In the genomic region with DNA sequence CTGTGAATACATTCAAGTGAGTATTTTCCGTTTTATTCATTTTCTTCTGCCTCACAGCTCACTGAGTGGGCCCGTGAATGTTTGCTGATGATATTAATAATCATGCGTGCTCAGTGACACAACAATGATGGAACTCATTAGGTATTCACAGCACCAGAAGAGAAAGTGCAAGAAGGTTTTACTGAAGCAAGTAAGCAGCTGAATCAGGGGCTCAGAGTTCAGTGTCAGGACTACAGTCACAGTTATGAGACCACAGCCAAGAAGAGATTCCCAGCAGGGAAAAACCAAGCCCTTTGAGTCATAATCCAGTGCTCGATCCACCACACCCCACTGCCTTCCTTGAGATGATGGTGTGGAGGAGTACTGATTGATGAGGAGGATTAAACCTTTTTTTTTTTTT, we compare ENCODE assay signal across 12 cellular contexts.
A peak's percentile ranks its signal among the peaks of the same experiment; 100 is the strongest.
DNase-seq lines count a peak whose midpoint lies in the region; TF ChIP-seq lines count a peak whose summit lies in the region.
"Had no signal": no experiment of that assay in that cellular context is flagged by ENCODE, and none has a peak within 500 bp of the region (broad histone marks: within the 10 kb centered on the region; RNA-seq: fewer than 3 reads in every experiment).

No MANE protein-coding gene starts in this region.

- H2BK12ac ChIP-seq in H9 (ENCODE audit: insufficient read length, low read depth, low read length) = no peak overlapping the region

- H3K27ac Mint-ChIP-seq in H9 = no peak overlapping the region
- H3K27ac Mint-ChIP-seq: activated CD8-positive, alpha-beta T cell treated with anti-CD3 and anti-CD28 coated beads for 36 hours; stimulated activated naive CD8-positive, alpha-beta T cell treated with anti-CD3 and anti-CD28 coated beads, Interleukin-15, Interleukin-2, amounts not matched to agents 100 ng/mL and 50 ng/mL, for 24 hours had no signal

- no peak overlapping the region for H3K4ac ChIP-seq in H9 (ENCODE audit: low read depth, low read length)

- H2BK5ac ChIP-seq in H9 (ENCODE audit: insufficient read length, low read length) = no peak overlapping the region

- TF ChIP-seq CTCF in fibroblast of pulmonary artery (IDR thresholded peaks at IDR 0.05; ENCODE audit: low read length, missing control alignments) (no peak), retinal pigment epithelial cell (conservative IDR thresholded peaks at IDR 0.05; ENCODE audit: low read depth, low read length) (no peak), H9 (conservative IDR thresholded peaks at IDR 0.05) (no peak)

- no peak overlapping the region for H2BK120ac ChIP-seq in H9 (ENCODE audit: low read depth, low read length, poor library complexity, severe bottlenecking)

- H3K79me1 ChIP-seq in H9 (ENCODE audit: insufficient read depth, low read depth, low read length, poor library complexity, severe bottlenecking) = no peaks in the 10 kb centered on the region

- H4K91ac ChIP-seq in H9 (ENCODE audit: insufficient read length, low read depth, low read length) = no peak overlapping the region

- no peak overlapping the region for H3K14ac ChIP-seq in H9 (ENCODE audit: insufficient read depth, low read length)

- H3K4me3 Mint-ChIP-seq in H9 = no peak overlapping the region
- H3K4me3 Mint-ChIP-seq: activated CD8-positive, alpha-beta T cell treated with anti-CD3 and anti-CD28 coated beads for 36 hours; stimulated activated naive CD8-positive, alpha-beta T cell treated with anti-CD3 and anti-CD28 coated beads, Interleukin-15, Interleukin-2, amounts not matched to agents 100 ng/mL and 50 ng/mL, for 24 hours had no signal

- no peak overlapping the region for H2BK20ac ChIP-seq in H9 (ENCODE audit: low read depth, low read length, poor library complexity, severe bottlenecking)

- DNase-seq in GM04504 (ENCODE audit: low read depth) (peak; percentile 84), T1000 (lab: John Stamatoyannopoulos, UW) (peak; percentile 47), fibroblast of pulmonary artery (ENCODE audit: low read depth) (peak; percentile 51), retinal pigment epithelial cell (ENCODE audit: low read depth) (peak; percentile 92), NCI-H1436 treated with DMSO at 0.1 percent for 48 hours (lab: John Stamatoyannopoulos, UW) (no peak), H9 (no peak), SIG-M5 (lab: John Stamatoyannopoulos, UW) (no peak), NCI-H1092 (lab: John Stamatoyannopoulos, UW) (no peak)
- DNase-seq: activated CD8-positive, alpha-beta T cell treated with anti-CD3 and anti-CD28 coated beads for 36 hours; midbrain; NCI-H2107 had no signal

- no peak overlapping the region for H3T11ph ChIP-seq in H9 (ENCODE audit: low read length)

- H4K20me1 ChIP-seq in H9 (ENCODE audit: control insufficient read depth, insufficient read depth, insufficient read length) = peaks cover 2% of the 10 kb centered on the region

- 0 out of 2 replicates have a peak, but pooled peaks cover 2% of the 10 kb centered on the region for H3K4me1 ChIP-seq in H9 (ENCODE audit: insufficient read depth, low read length)

- no peaks in the 10 kb centered on the region for H3K23me2 ChIP-seq in H9 (ENCODE audit: insufficient read length, low read depth, low read length, poor library complexity, severe bottlenecking)

- H3K9me3 ChIP-seq in H9 (ENCODE audit: control insufficient read depth, low read depth, low read length) = no peaks in the 10 kb centered on the region

- H3K9me3 Mint-ChIP-seq in H9 = no peaks in the 10 kb centered on the region
- H3K9me3 Mint-ChIP-seq: activated CD8-positive, alpha-beta T cell treated with anti-CD3 and anti-CD28 coated beads for 36 hours; stimulated activated naive CD8-positive, alpha-beta T cell treated with anti-CD3 and anti-CD28 coated beads, Interleukin-15, Interleukin-2, amounts not matched to agents 100 ng/mL and 50 ng/mL, for 24 hours had no signal

- H2AFZ ChIP-seq in H9 (ENCODE audit: low read length) = no peak overlapping the region

- no peaks in the 10 kb centered on the region for H3K27me3 Mint-ChIP-seq in H9 (ENCODE audit: low read depth)

- no peak overlapping the region for H3K9ac ChIP-seq in H9 (ENCODE audit: extremely low read depth, insufficient read length, low read length)

- H3K4me2 ChIP-seq in H9 (ENCODE audit: insufficient read depth, insufficient read length, low read length) = no peak overlapping the region

- H3K4me1 Mint-ChIP-seq in H9 = peaks cover 32 to 34% of the 10 kb centered on the region in 2 experiments

- H3K23ac ChIP-seq in H9 (ENCODE audit: insufficient read length, low read depth, low read length) = no peak overlapping the region

- no peak overlapping the region for H4K5ac ChIP-seq in H9 (ENCODE audit: insufficient read length, low read depth, low read length)

- H3K56ac ChIP-seq in H9 (ENCODE audit: insufficient read length, low read depth, low read length) = no peak overlapping the region

- H2BK15ac ChIP-seq in H9 (ENCODE audit: low read depth, low read length) = no peak overlapping the region

- H3K18ac ChIP-seq in H9 (ENCODE audit: insufficient read length, low read depth, low read length) = no peak overlapping the region

- no peak overlapping the region for H2AK5ac ChIP-seq in H9 (ENCODE audit: insufficient read length, low read length)

- H3K4me3 ChIP-seq in fibroblast of pulmonary artery (replicated peaks; ENCODE audit: low read depth, low read length) (no peak overlapping the region), retinal pigment epithelial cell (ENCODE audit: low read length) (no peak overlapping the region)

- H3K27ac ChIP-seq in H9 (ENCODE audit: insufficient read length, low read depth, low read length) = no peak overlapping the region

- no CpG with 5 or more reads among the region's 4 CpGs for WGBS in H9 (ENCODE audit: extremely low coverage, insufficient read length, low lambda C conversion rate)

- no peak overlapping the region for H4K8ac ChIP-seq in H9 (replicated peaks; ENCODE audit: insufficient read length, low read depth, low read length)

- H3K27me3 ChIP-seq in H9 (ENCODE audit: insufficient read depth, low read length) = no peaks in the 10 kb centered on the region

- no peaks in the 10 kb centered on the region for H3K79me2 ChIP-seq in H9 (ENCODE audit: insufficient read depth, low read length)

- H3K36me3 Mint-ChIP-seq in H9 (ENCODE audit: insufficient read depth in 1 of 3, low read depth in 3 of 3) = peaks cover 0 to 2% (median 0%) of the 10 kb centered on the region in 3 experiments; a peak in 1 of 7 replicates

Comparison
In these comparisons a context has a peak if more than half of its experiments do, and no peak if none do; other contexts are left out.
1. DNase-seq: peak in GM04504 (single experiment), T1000 (single experiment), fibroblast of pulmonary artery (single experiment) and retinal pigment epithelial cell (single experiment); none in NCI-H1436 treated with DMSO at 0.1 percent for 48 hours (single experiment), H9 (single experiment), SIG-M5 (single experiment) and NCI-H1092 (single experiment).